In genomic region chr12:106301241-106301610, GRCh38 we compare ENCODE assay signal across 8 cellular contexts. TPM values are rescaled to one million over a fixed set of nuclear protein-coding genes. Genes with fewer than 3 reads are reported as not detected.
A peak's percentile ranks its signal among the peaks of the same experiment; 100 is the strongest.
DNase-seq lines count a peak whose midpoint lies in the region; ATAC-seq lines count a peak whose summit lies in the region.

No MANE protein-coding gene starts in this region.

- H3K9me3 Mint-ChIP-seq in activated CD4-positive, alpha-beta T cell treated with anti-CD3 and anti-CD28 coated beads for 36 hours (ENCODE audit: low read depth) = no peaks in the 10 kb centered on the region
- no peaks in the 10 kb centered on the region for H3K9me3 Mint-ChIP-seq in activated naive CD8-positive, alpha-beta T cell treated with anti-CD3 and anti-CD28 coated beads for 36 hours
- no peaks in the 10 kb centered on the region for H3K9me3 Mint-ChIP-seq in immature natural killer cell

- H3K27ac Mint-ChIP-seq in activated CD4-positive, alpha-beta T cell treated with anti-CD3 and anti-CD28 coated beads for 36 hours = peak overlapping the region; percentile 74
- peak overlapping the region; percentile 91 for H3K27ac Mint-ChIP-seq in activated naive CD8-positive, alpha-beta T cell treated with anti-CD3 and anti-CD28 coated beads for 36 hours
- H3K27ac Mint-ChIP-seq in immature natural killer cell = peak overlapping the region; percentile 72 to 98 (median 96)

- H3K4me3 ChIP-seq in trophoblast cell (ENCODE audit: low read depth, low read length) = no peak overlapping the region

- H3K4me3 Mint-ChIP-seq in activated CD4-positive, alpha-beta T cell treated with anti-CD3 and anti-CD28 coated beads for 36 hours = peak overlapping the region; percentile 78
- H3K4me3 Mint-ChIP-seq in activated naive CD8-positive, alpha-beta T cell treated with anti-CD3 and anti-CD28 coated beads for 36 hours = peak overlapping the region; percentile 80
- peak overlapping the region; percentile 90 to 97 (median 94) for H3K4me3 Mint-ChIP-seq in immature natural killer cell

- no peak overlapping the region for H3K14ac ChIP-seq in trophoblast cell (ENCODE audit: low read length)

- H2AFZ ChIP-seq in trophoblast cell (ENCODE audit: insufficient read depth, low read length, poor library complexity) = no peak overlapping the region

- H4K8ac ChIP-seq in trophoblast cell (ENCODE audit: low read depth, low read length) = no peak overlapping the region

- no peak for ATAC-seq in activated CD4-positive, alpha-beta T cell treated with anti-CD3 and anti-CD28 coated beads for 36 hours
- no peak for ATAC-seq in GM21390 (IDR thresholded peaks at IDR 0.05; ENCODE audit: unreplicated experiment)

- no peak overlapping the region for H4K91ac ChIP-seq in trophoblast cell (ENCODE audit: low read depth, low read length)

- POLR2A ChIA-PET in activated CD4-positive, alpha-beta T cell treated with anti-CD3 and anti-CD28 coated beads for 36 hours (lab: Charles Lee) = interaction anchor here (0.6 to 1.0 kb wide), 2 partner anchors 56 to 82 kb away, joined by 3 read pairs; partner anchors contain the start of gene POLR3B

- no peak overlapping the region for H3K9ac ChIP-seq in trophoblast cell (ENCODE audit: low read length)

- H3K4me1 Mint-ChIP-seq in activated CD4-positive, alpha-beta T cell treated with anti-CD3 and anti-CD28 coated beads for 36 hours = peaks cover 51% of the 10 kb centered on the region
- peaks cover 46% of the 10 kb centered on the region for H3K4me1 Mint-ChIP-seq in activated naive CD8-positive, alpha-beta T cell treated with anti-CD3 and anti-CD28 coated beads for 36 hours
- H3K4me1 Mint-ChIP-seq in immature natural killer cell = peaks cover 38 to 43% of the 10 kb centered on the region in 2 donors

- H2BK5ac ChIP-seq in trophoblast cell (ENCODE audit: low read depth, low read length, poor library complexity) = no peak overlapping the region

- DNase-seq in activated CD4-positive, alpha-beta T cell treated with anti-CD3 and anti-CD28 coated beads for 36 hours = no peak
- no peak for DNase-seq in activated CD4-positive, alpha-beta T cell treated with anti-CD3 and anti-CD28 coated beads, Interleukin-2, amount 50 U/mL, for 4 hours
- no peak for DNase-seq in activated naive CD8-positive, alpha-beta T cell treated with anti-CD3 and anti-CD28 coated beads for 36 hours
- no peak for DNase-seq in immature natural killer cell
- DNase-seq in stromal cell of bone marrow (ENCODE audit: low read depth) = peak; percentile 46
- DNase-seq in central memory CD4-positive, alpha-beta T cell = no peak
- DNase-seq in trophoblast cell = no peak

- CTCF ChIA-PET in activated CD4-positive, alpha-beta T cell treated with anti-CD3 and anti-CD28 coated beads for 36 hours (lab: Charles Lee) = interaction anchor here (0.7 to 2.3 kb wide), 9 partner anchors 12 to 1119 kb away, joined by 3 to 7 read pairs (median 5); no protein-coding TSS in a partner anchor

- H3K79me2 ChIP-seq in trophoblast cell (ENCODE audit: control insufficient read depth, insufficient read depth, low read length, poor library complexity) = peaks cover 6% of the 10 kb centered on the region

- no peak overlapping the region for H2AK5ac ChIP-seq in trophoblast cell (ENCODE audit: low read length)

- no peak overlapping the region for H4K12ac ChIP-seq in trophoblast cell (ENCODE audit: low read depth, low read length)

- no peak overlapping the region for H3K23ac ChIP-seq in trophoblast cell (ENCODE audit: low read length)

- H2BK120ac ChIP-seq in trophoblast cell (ENCODE audit: insufficient read depth, low read length, poor library complexity) = no peak overlapping the region

- H3K27me3 Mint-ChIP-seq in activated CD4-positive, alpha-beta T cell treated with anti-CD3 and anti-CD28 coated beads for 36 hours = no peaks in the 10 kb centered on the region
- no peaks in the 10 kb centered on the region for H3K27me3 Mint-ChIP-seq in activated naive CD8-positive, alpha-beta T cell treated with anti-CD3 and anti-CD28 coated beads for 36 hours
- peaks cover 15 to 20% (median 18%) of the 10 kb centered on the region in 3 donors for H3K27me3 Mint-ChIP-seq in immature natural killer cell (ENCODE audit: low read depth in 3 of 3)

- no peak overlapping the region for H2BK12ac ChIP-seq in trophoblast cell (ENCODE audit: low read length)

- H3K27me3 ChIP-seq in trophoblast cell (ENCODE audit: insufficient read depth, low read length) = no peaks in the 10 kb centered on the region

- H3K4me1 ChIP-seq in trophoblast cell (ENCODE audit: control insufficient read depth in 1 of 2, insufficient read depth in 2 of 2, low read length in 2 of 2) = peaks cover 3 to 7% of the 10 kb centered on the region in 2 experiments

- H3K18ac ChIP-seq in trophoblast cell (ENCODE audit: low read length) = no peak overlapping the region

- H3K79me1 ChIP-seq in trophoblast cell (ENCODE audit: low read length) = peaks cover 10% of the 10 kb centered on the region

- intact Hi-C loops in activated CD4-positive, alpha-beta T cell treated with anti-CD3 and anti-CD28 coated beads for 36 hours (cut with DNase I, micrococcal nuclease) = loop anchor here (1.0 to 5.0 kb wide), 5 partner anchors 13 to 1194 kb away; partner anchors contain the start of genes C12orf75 (in 1 of the 2), CRY1 (in 1 of the 2), RIC8B (in 1 of the 2) and WASHC4 (in 1 of the 2)

- WGBS in trophoblast cell (ENCODE audit: extremely low coverage, insufficient coverage, insufficient read length) = no CpG with 5 or more reads among the region's 1 CpG

- H3K27ac ChIP-seq in trophoblast cell (ENCODE audit: low read depth, low read length) = no peak overlapping the region

- H3K4ac ChIP-seq in trophoblast cell (ENCODE audit: low read depth, low read length) = no peak overlapping the region

- no peaks in the 10 kb centered on the region for H3K9me3 ChIP-seq in trophoblast cell (ENCODE audit: insufficient read depth, low read depth, low read length)

- no peaks in the 10 kb centered on the region for H3K36me3 Mint-ChIP-seq in activated CD4-positive, alpha-beta T cell treated with anti-CD3 and anti-CD28 coated beads for 36 hours (ENCODE audit: low read depth)
- no peaks in the 10 kb centered on the region for H3K36me3 Mint-ChIP-seq in activated naive CD8-positive, alpha-beta T cell treated with anti-CD3 and anti-CD28 coated beads for 36 hours
- no peaks in the 10 kb centered on the region for H3K36me3 Mint-ChIP-seq in immature natural killer cell

- H3K4me2 ChIP-seq in trophoblast cell (ENCODE audit: low read length) = no peak overlapping the region

- H3K36me3 ChIP-seq in trophoblast cell (ENCODE audit: control insufficient read depth in 1 of 2, insufficient read depth in 2 of 2, low read length in 2 of 2) = no peaks in the 10 kb centered on the region

RNA-seq across cellular contexts. Expression of gene TCP11L2, which starts 1.3 kb away (rescaled TPM):
- 10 to 100 TPM in 1 of 2 experiments, 1 to 10 TPM in 1; 8.6 to 11.8 TPM for total RNA-seq in activated CD4-positive, alpha-beta T cell treated with anti-CD3 and anti-CD28 coated beads for 36 hours
- total RNA-seq in activated naive CD8-positive, alpha-beta T cell treated with anti-CD3 and anti-CD28 coated beads for 36 hours = 1 to 10 TPM; 7.3 to 7.7 TPM
- polyA plus RNA-seq in immature natural killer cell = 10 to 100 TPM; 11.0 to 20.4 (median 18.1) TPM
- 24.3 and 25.1 TPM in 2 replicates for polyA plus RNA-seq in trophoblast cell (2013)

RNA-seq across cellular contexts. Expression of gene CKAP4, which starts 53.4 kb away (rescaled TPM):
- total RNA-seq in activated CD4-positive, alpha-beta T cell treated with anti-CD3 and anti-CD28 coated beads for 36 hours = 10 to 100 TPM; 13.7 to 15.6 TPM
- 10 to 100 TPM; 23.4 to 23.7 TPM for total RNA-seq in activated naive CD8-positive, alpha-beta T cell treated with anti-CD3 and anti-CD28 coated beads for 36 hours
- 1 to 10 TPM in 2 of 3 donors, under 1 TPM in 1; 0.65 to 2.7 (median 1.0) TPM for polyA plus RNA-seq in immature natural killer cell
- polyA plus RNA-seq in trophoblast cell (2013) = 145 and 150 TPM in 2 replicates

RNA-seq across cellular contexts. Expression of gene POLR3B, which starts 56.3 kb away (rescaled TPM):
- total RNA-seq in activated CD4-positive, alpha-beta T cell treated with anti-CD3 and anti-CD28 coated beads for 36 hours = 10 to 100 TPM in 1 of 2 experiments, 1 to 10 TPM in 1; 9.1 to 11.7 TPM
- total RNA-seq in activated naive CD8-positive, alpha-beta T cell treated with anti-CD3 and anti-CD28 coated beads for 36 hours = 10 to 100 TPM; 13.7 to 14.2 TPM
- 1 to 10 TPM in 2 of 3 donors, not detected in 1; 4.0 to 6.4 TPM for polyA plus RNA-seq in immature natural killer cell
- polyA plus RNA-seq in trophoblast cell (2013) = 7.4 and 8.5 TPM in 2 replicates
